Comparison of ENCODE assay signal across 9 cellular contexts in genomic region chr9:113152699-113153098, GRCh38. TPM values are rescaled to one million over a fixed set of nuclear protein-coding genes. Genes with fewer than 3 reads are reported as not detected.
DNase-seq lines count a peak whose midpoint lies in the region; ATAC-seq, FAIRE-seq and TF ChIP-seq lines count a peak whose summit lies in the region.
"Had no signal": no experiment of that assay in that cellular context is flagged by ENCODE, and none has a peak within 500 bp of the region (broad histone marks: within the 10 kb centered on the region; RNA-seq: fewer than 3 reads in every experiment).

No MANE protein-coding gene starts in this region.

- H3K9me3 ChIP-seq in kidney (ENCODE audit: control insufficient read depth in 1 of 2, low read length in 2 of 2) = no peaks in the 10 kb centered on the region
- H3K9me3 ChIP-seq: body of pancreas had no signal

- peak overlapping the region; percentile 0 to 85 for H3K4me3 ChIP-seq in kidney (ENCODE audit: low read length in 2 of 2)
- H3K4me3 ChIP-seq: body of pancreas had no signal

- no peaks in the 10 kb centered on the region for H3K27me3 Mint-ChIP-seq in activated T-cell treated with anti-CD3 and anti-CD28 coated beads, Interleukin-2, amount 50 U/mL, for 24 hours
- H3K27me3 Mint-ChIP-seq in activated CD4-positive, alpha-beta memory T cell treated with anti-CD3 and anti-CD28 coated beads for 36 hours = no peaks in the 10 kb centered on the region

- DNase-seq in activated T-cell treated with anti-CD3 and anti-CD28 coated beads, Interleukin-2, amount 50 U/mL, for 24 hours = no peak
- no peak for DNase-seq in activated T-cell treated with anti-CD3 and anti-CD28 coated beads, Interleukin-2, amount 50 U/mL, for 48 hours
- DNase-seq in activated CD4-positive, alpha-beta memory T cell treated with anti-CD3 and anti-CD28 coated beads for 36 hours = no peak
- DNase-seq in kidney = no peak
- no peak for DNase-seq in stimulated activated CD4-positive, alpha-beta T cell treated with anti-CD3 and anti-CD28 coated beads, Interleukin-2, amount 100 ng/mL, for 48 hours
- no peak for DNase-seq in NCI-H2227 (lab: John Stamatoyannopoulos, UW; ENCODE audit: unreplicated experiment)
- DNase-seq: body of pancreas had no signal

- peak overlapping the region; percentile 31 for H3K27ac Mint-ChIP-seq in activated T-cell treated with anti-CD3 and anti-CD28 coated beads, Interleukin-2, amount 50 U/mL, for 24 hours
- no peak overlapping the region for H3K27ac Mint-ChIP-seq in activated CD4-positive, alpha-beta memory T cell treated with anti-CD3 and anti-CD28 coated beads for 36 hours

- peak overlapping the region; percentile 82 for H3K4me3 Mint-ChIP-seq in activated T-cell treated with anti-CD3 and anti-CD28 coated beads, Interleukin-2, amount 50 U/mL, for 24 hours
- peak overlapping the region; percentile 43 for H3K4me3 Mint-ChIP-seq in activated CD4-positive, alpha-beta memory T cell treated with anti-CD3 and anti-CD28 coated beads for 36 hours

- TF ChIP-seq CTCF in kidney (IDR thresholded peaks at IDR 0.05; ENCODE audit: borderline replicate concordance, extremely low read depth, insufficient read depth) = no peak

- POLR2A ChIA-PET in activated CD4-positive, alpha-beta memory T cell treated with anti-CD3 and anti-CD28 coated beads for 36 hours (lab: Charles Lee) = no interaction called here

- no peak for ATAC-seq in GM18502 (IDR thresholded peaks at IDR 0.05; ENCODE audit: poor library complexity, unreplicated experiment)
- ATAC-seq: body of pancreas had no signal

- peaks cover 9 to 14% of the 10 kb centered on the region in 2 donors for H3K4me1 ChIP-seq in kidney (ENCODE audit: control insufficient read depth in 1 of 2, insufficient read depth in 1 of 2, low read depth in 1 of 2, low read length in 2 of 2)

- peaks cover 35% of the 10 kb centered on the region for H3K4me1 Mint-ChIP-seq in activated T-cell treated with anti-CD3 and anti-CD28 coated beads, Interleukin-2, amount 50 U/mL, for 24 hours (ENCODE audit: low read depth)
- H3K4me1 Mint-ChIP-seq in activated CD4-positive, alpha-beta memory T cell treated with anti-CD3 and anti-CD28 coated beads for 36 hours (ENCODE audit: low read depth) = peaks cover 37% of the 10 kb centered on the region

- CTCF ChIA-PET in activated CD4-positive, alpha-beta memory T cell treated with anti-CD3 and anti-CD28 coated beads for 36 hours (lab: Charles Lee) = interaction anchor here (1.2 to 2.7 kb wide), 2 partner anchors 22 to 40 kb away, joined by 3 to 22 read pairs; no protein-coding TSS in a partner anchor

- H3K36me3 ChIP-seq in kidney (ENCODE audit: control insufficient read depth in 1 of 2, insufficient read depth in 2 of 2, low read length in 2 of 2) = peaks cover 0 to 2% of the 10 kb centered on the region in 2 donors

- FAIRE-seq in kidney (lab: Jason Lieb, UNC) = no peak

- intact Hi-C loops in activated CD4-positive, alpha-beta memory T cell treated with anti-CD3 and anti-CD28 coated beads for 36 hours (cut with micrococcal nuclease) = loop anchor here (5.0 to 10.0 kb wide), 2 partner anchors 250 to 398 kb away; partner anchors contain the start of genes ALAD and SNX30
- intact Hi-C loops in kidney (cut with DNase I) = no loop called here

- H3K9ac ChIP-seq in kidney (ENCODE audit: low read length in 2 of 2) = no peak overlapping the region

- peaks cover 3% of the 10 kb centered on the region for H3K36me3 Mint-ChIP-seq in activated T-cell treated with anti-CD3 and anti-CD28 coated beads, Interleukin-2, amount 50 U/mL, for 24 hours (ENCODE audit: low read depth)
- no peaks in the 10 kb centered on the region for H3K36me3 Mint-ChIP-seq in activated CD4-positive, alpha-beta memory T cell treated with anti-CD3 and anti-CD28 coated beads for 36 hours

- no peak overlapping the region for H3K27ac ChIP-seq in kidney (ENCODE audit: low read depth in 2 of 2, low read length in 2 of 2)
- H3K27ac ChIP-seq in temporal lobe (ENCODE audit: low read depth, low read length) = peak overlapping the region; percentile 95
- H3K27ac ChIP-seq: body of pancreas had no signal

- no peaks in the 10 kb centered on the region for H3K9me3 Mint-ChIP-seq in activated T-cell treated with anti-CD3 and anti-CD28 coated beads, Interleukin-2, amount 50 U/mL, for 24 hours
- no peaks in the 10 kb centered on the region for H3K9me3 Mint-ChIP-seq in activated CD4-positive, alpha-beta memory T cell treated with anti-CD3 and anti-CD28 coated beads for 36 hours

RNA-seq across cellular contexts. Expression of gene SLC31A2, which starts 1.9 kb away (rescaled TPM):
- total RNA-seq in activated CD4-positive, alpha-beta memory T cell treated with anti-CD3 and anti-CD28 coated beads for 36 hours = 1 to 10 TPM; 5.1 to 6.7 TPM
- total RNA-seq in kidney (10.6 TPM), temporal lobe (3.7 TPM)
- polyA plus RNA-seq in kidney (ENCODE audit: insufficient read depth, low read depth, low replicate concordance) = 18.6 TPM
